ENCODE assay signal across 13 cellular contexts in the genomic region with DNA sequence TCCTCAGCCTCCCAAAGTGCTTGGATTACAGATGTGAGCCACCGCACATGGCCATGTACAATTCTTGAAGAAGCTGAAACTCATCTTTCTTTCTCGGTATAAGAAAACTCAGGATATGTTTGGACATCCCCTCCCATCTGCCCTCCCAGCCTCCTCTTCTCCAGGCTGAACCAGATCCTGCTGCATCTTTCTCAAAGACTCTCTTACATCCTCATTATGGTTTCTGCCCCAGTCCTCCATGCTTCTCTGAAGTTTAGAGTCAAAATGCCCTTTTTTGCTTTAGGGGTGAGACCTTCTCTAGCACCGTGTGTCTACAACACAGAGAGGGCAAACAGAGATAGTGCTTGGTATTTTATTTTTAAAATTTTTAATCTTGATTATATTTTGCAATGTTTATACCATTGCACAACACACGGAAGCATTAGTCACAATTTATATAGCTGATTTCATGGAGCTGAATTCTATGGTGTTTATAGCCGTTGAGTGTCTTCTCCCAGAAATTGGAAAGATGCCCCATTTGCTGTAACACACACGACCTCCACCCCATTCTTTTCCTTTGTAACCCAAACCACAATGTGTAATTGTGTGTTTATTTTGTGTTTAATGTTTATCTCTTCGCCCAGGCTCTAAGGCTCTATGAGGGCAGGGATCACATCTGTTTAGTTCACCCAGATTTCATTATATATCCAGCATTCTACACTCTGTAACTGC.
DNase-seq lines count a peak whose midpoint lies in the region; FAIRE-seq and TF ChIP-seq lines count a peak whose summit lies in the region.
"Had no signal": no experiment of that assay in that cellular context is flagged by ENCODE, and none has a peak within 500 bp of the region (broad histone marks: within the 10 kb centered on the region; RNA-seq: fewer than 3 reads in every experiment).

No MANE protein-coding gene starts in this region.

- no peak overlapping the region for H3K14ac ChIP-seq in H1 (ENCODE audit: insufficient read length)

- intact Hi-C loops in posterior cingulate gyrus (cut with DNase I): loop anchor here (10.0 kb wide), 1 partner anchor 371 kb away; a partner anchor contains a TSS

- no peak overlapping the region for H3K27ac ChIP-seq in H1 (ENCODE audit: low read depth, low read length)
- H3K27ac ChIP-seq: thoracic aorta had no signal

- H3K79me2 ChIP-seq in H1 (ENCODE audit: control insufficient read depth in 1 of 2, insufficient read depth in 2 of 2, low read length in 2 of 2): no peaks in the 10 kb centered on the region

- no peaks in the 10 kb centered on the region for H3K27me3 ChIP-seq in H1 (replicated peaks in 1 of 4; ENCODE audit: control insufficient read depth in 3 of 4, extremely low read depth in 1 of 4, insufficient read depth in 3 of 4, low read length in 3 of 4)

- DNase-seq in Daoy (ENCODE audit: low read depth): peak; percentile 62
- peak; percentile 33 for DNase-seq in NCI-H226
- no peak for DNase-seq in H1 (ENCODE audit: low read depth in 1 of 2, low spot score in 2 of 2)
- no peak for DNase-seq in nephron progenitor cell
- no peak for DNase-seq in type B pancreatic cell (ENCODE audit: extremely low spot score, unreplicated experiment)
- DNase-seq in D721Med (ENCODE audit: insufficient read length, low spot score): no peak
- no peak for DNase-seq in posterior cingulate gyrus
- DNase-seq in NCI-H446 (lab: John Stamatoyannopoulos, UW): no peak
- DNase-seq: NCI-H1417 treated with DMSO at 0.1 percent for 48 hours; OCI-M1; stimulated activated CD4-positive, alpha-beta T cell treated with anti-CD3 and anti-CD28 coated beads, Interleukin-4, amount 100 ng/mL, for 1 hour had no signal

- H3K9me3 ChIP-seq in H1 (ENCODE audit: insufficient read depth in 2 of 2, low read depth in 1 of 2, low read length in 1 of 2): 0 out of 4 replicates have a peak, but pooled peaks cover 0 to 8% of the 10 kb centered on the region in 2 experiments
- H3K9me3 ChIP-seq: thoracic aorta had no signal

- H3K4me2 ChIP-seq in H1 (ENCODE audit: insufficient read depth in 1 of 2, low read depth in 2 of 2, low read length in 2 of 2): no peak overlapping the region

- peaks cover 2 to 10% (median 3%) of the 10 kb centered on the region in 4 experiments; a peak in 4 of 7 replicates for H3K4me1 ChIP-seq in H1 (replicated peaks in 1 of 4; ENCODE audit: control insufficient read depth in 3 of 4, insufficient read depth in 4 of 4, low read length in 3 of 4)

- no peak overlapping the region for H2BK15ac ChIP-seq in H1 (ENCODE audit: low read length)

- H3K4me1 Mint-ChIP-seq in nephron progenitor cell: peaks cover 53% of the 10 kb centered on the region
- peaks cover 40% of the 10 kb centered on the region for H3K4me1 Mint-ChIP-seq in type B pancreatic cell (ENCODE audit: unreplicated experiment)

- POLR2A ChIA-PET in H1 (lab: Charles Lee; ENCODE audit: partially characterized antibody): interaction anchor here (0.7 to 1.5 kb wide), 2 partner anchors 134 to 443 kb away, joined by 3 read pairs; no protein-coding TSS in a partner anchor

- no peak overlapping the region for H4K5ac ChIP-seq in H1 (ENCODE audit: insufficient read length, low read depth, low read length)

- no peak for TF ChIP-seq POLR2A in H1 (IDR thresholded peaks at IDR 0.05; ENCODE audit: control extremely low read depth in 1 of 2, low read depth in 2 of 2, low read length in 2 of 2)

- 0 out of 2 replicates have a peak overlapping the region, but pooled peaks have one; percentile 50 for H2BK12ac ChIP-seq in H1 (ENCODE audit: low read depth, low read length)

- peaks cover 14% of the 10 kb centered on the region for H3K23me2 ChIP-seq in H1 (ENCODE audit: low read depth, low read length)

- H3K9me3 Mint-ChIP-seq in nephron progenitor cell: peaks cover 19% of the 10 kb centered on the region
- no peaks in the 10 kb centered on the region for H3K9me3 Mint-ChIP-seq in type B pancreatic cell

- 0 out of 2 replicates have a peak overlapping the region, but pooled peaks have one; percentile 39 for H2AK5ac ChIP-seq in H1 (ENCODE audit: low read depth, low read length)

- TF ChIP-seq EP300 in H1 (IDR thresholded peaks at IDR 0.05; ENCODE audit: borderline replicate concordance in 1 of 2, low read depth in 2 of 2, low read length in 2 of 2): no peak

- CTCF ChIA-PET in H1 (lab: Charles Lee; ENCODE audit: partially characterized antibody): interaction anchor here (0.6 to 6.3 kb wide), 11 partner anchors 9 to 647 kb away, joined by 3 to 32 read pairs (median 4); no protein-coding TSS in a partner anchor

- H2BK5ac ChIP-seq in H1 (ENCODE audit: low read depth, low read length): no peak overlapping the region

- H3K4ac ChIP-seq in H1 (replicated peaks; ENCODE audit: insufficient read length, low read depth, low read length): no peak overlapping the region

- H3K27me3 Mint-ChIP-seq in nephron progenitor cell (ENCODE audit: low read depth, poor library complexity) (no peaks in the 10 kb centered on the region), type B pancreatic cell (no peaks in the 10 kb centered on the region)

- no peak overlapping the region for H3K4me3 ChIP-seq in H1 (ENCODE audit: extremely low read depth in 1 of 4, insufficient read depth in 2 of 4, low read depth in 3 of 4, low read length in 4 of 4)

- H3K4me3 Mint-ChIP-seq in nephron progenitor cell (no peak overlapping the region), type B pancreatic cell (no peak overlapping the region)
- H3K4me3 Mint-ChIP-seq: neural crest cell had no signal

- no peak overlapping the region for H2BK20ac ChIP-seq in H1 (ENCODE audit: low read length)

- H2BK120ac ChIP-seq in H1 (replicated peaks; ENCODE audit: low read depth, low read length): no peak overlapping the region

- H3K27ac Mint-ChIP-seq in nephron progenitor cell: peak overlapping the region; percentile 76
- no peak overlapping the region for H3K27ac Mint-ChIP-seq in type B pancreatic cell

- H3K9ac ChIP-seq in H1 (replicated peaks in 1 of 4; ENCODE audit: extremely low read depth in 1 of 4, low read depth in 3 of 4, low read length in 3 of 4): no peak overlapping the region

- 86% methylated on average over 7 of the region's 7 CpGs; no CpG with 5 or more reads in 1 of the 2 experiments for WGBS in H1 (ENCODE audit: extremely low coverage in 1 of 2, insufficient coverage in 1 of 2, insufficient read length in 1 of 2, insufficient replicate concordance in 2 of 2, low coverage in 1 of 2, low lambda C conversion rate in 2 of 2, missing lambda C conversion rate in 1 of 2), 2 experiments

- H3K36me3 Mint-ChIP-seq in nephron progenitor cell (ENCODE audit: low read depth) (peaks cover 9% of the 10 kb centered on the region), type B pancreatic cell (no peaks in the 10 kb centered on the region)

- peaks cover 4% of the 10 kb centered on the region; the same call in 1 of the 2 replicates for H3K79me1 ChIP-seq in H1 (ENCODE audit: low read depth, low read length)

- TF ChIP-seq CTCF in H1 (IDR thresholded peaks at IDR 0.05; ENCODE audit: control extremely low read depth in 1 of 3, insufficient read depth in 1 of 3, low read depth in 1 of 3, low read length in 3 of 3) (no peak), nephron progenitor cell (IDR thresholded peaks at IDR 0.05) (no peak), type B pancreatic cell (conservative IDR thresholded peaks at IDR 0.05) (no peak), D721Med (IDR thresholded peaks at IDR 0.05; ENCODE audit: insufficient read depth, missing control alignments) (no peak)

- no peak overlapping the region for H3K23ac ChIP-seq in H1 (ENCODE audit: insufficient read length)

- H4K8ac ChIP-seq in H1 (ENCODE audit: extremely low read depth, insufficient read depth, low read length): no peak overlapping the region

- H4K91ac ChIP-seq in H1 (replicated peaks; ENCODE audit: insufficient read length, low read length): no peak overlapping the region

- H3K18ac ChIP-seq in H1 (ENCODE audit: extremely low read depth, low read length): no peak overlapping the region

- FAIRE-seq in H1 (lab: Jason Lieb, UNC): no peak
- FAIRE-seq in D721Med (lab: Jason Lieb, UNC): no peak

- H4K20me1 ChIP-seq in H1 (replicated peaks in 1 of 2; ENCODE audit: control insufficient read depth in 1 of 2, insufficient read depth in 2 of 2, low read length in 2 of 2): peaks cover 0 to 10% of the 10 kb centered on the region in 2 experiments

- no peak for TF ChIP-seq RAD21 in H1 (IDR thresholded peaks at IDR 0.05 in 1 of 2, conservative IDR thresholded peaks at IDR 0.05 in 1 of 2; ENCODE audit: low read depth in 2 of 2, low read length in 2 of 2)

- H2AFZ ChIP-seq in H1 (ENCODE audit: low read length): no peak overlapping the region

- H3K36me3 ChIP-seq in H1 (ENCODE audit: control insufficient read depth in 2 of 4, insufficient read depth in 4 of 4, low read length in 3 of 4): no peaks in the 10 kb centered on the region; a peak in 2 of 8 replicates
- H3K36me3 ChIP-seq: thoracic aorta had no signal

- H3K56ac ChIP-seq in H1 (replicated peaks; ENCODE audit: insufficient read length, low read depth, low read length): no peak overlapping the region

TF ChIP-seq in H1, 55 proteins besides CTCF, POLR2A, EP300 and RAD21:
- no peak for TF ChIP-seq SP2 (IDR thresholded peaks at IDR 0.05; ENCODE audit: low read length)
- TF ChIP-seq SIRT6 (IDR thresholded peaks at IDR 0.05; ENCODE audit: low read length): no peak
- no peak for TF ChIP-seq MAFK (IDR thresholded peaks at IDR 0.05; ENCODE audit: low read depth, low read length)
- no peak for TF ChIP-seq CREB1 (IDR thresholded peaks at IDR 0.05)
- TF ChIP-seq JUND (IDR thresholded peaks at IDR 0.05; ENCODE audit: low read length): no peak
- TF ChIP-seq CEBPB (IDR thresholded peaks at IDR 0.05; ENCODE audit: low read depth, low read length): no peak
- TF ChIP-seq, protein P1, sequence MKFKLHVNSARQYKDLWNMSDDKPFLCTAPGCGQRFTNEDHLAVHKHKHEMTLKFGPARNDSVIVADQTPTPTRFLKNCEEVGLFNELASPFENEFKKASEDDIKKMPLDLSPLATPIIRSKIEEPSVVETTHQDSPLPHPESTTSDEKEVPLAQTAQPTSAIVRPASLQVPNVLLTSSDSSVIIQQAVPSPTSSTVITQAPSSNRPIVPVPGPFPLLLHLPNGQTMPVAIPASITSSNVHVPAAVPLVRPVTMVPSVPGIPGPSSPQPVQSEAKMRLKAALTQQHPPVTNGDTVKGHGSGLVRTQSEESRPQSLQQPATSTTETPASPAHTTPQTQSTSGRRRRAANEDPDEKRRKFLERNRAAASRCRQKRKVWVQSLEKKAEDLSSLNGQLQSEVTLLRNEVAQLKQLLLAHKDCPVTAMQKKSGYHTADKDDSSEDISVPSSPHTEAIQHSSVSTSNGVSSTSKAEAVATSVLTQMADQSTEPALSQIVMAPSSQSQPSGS (IDR thresholded peaks at IDR 0.05; ENCODE audit: low read length): no peak
- no peak for TF ChIP-seq RFX5 (IDR thresholded peaks at IDR 0.05; ENCODE audit: borderline replicate concordance, low read depth, low read length)
- no peak for TF ChIP-seq TBP (IDR thresholded peaks at IDR 0.05; ENCODE audit: low read depth, low read length)
- TF ChIP-seq, protein P2, sequence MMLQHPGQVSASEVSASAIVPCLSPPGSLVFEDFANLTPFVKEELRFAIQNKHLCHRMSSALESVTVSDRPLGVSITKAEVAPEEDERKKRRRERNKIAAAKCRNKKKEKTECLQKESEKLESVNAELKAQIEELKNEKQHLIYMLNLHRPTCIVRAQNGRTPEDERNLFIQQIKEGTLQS (IDR thresholded peaks at IDR 0.05; ENCODE audit: insufficient read depth, low read depth, low read length): no peak

Comparison
In these comparisons a context has a peak if more than half of its experiments do, and no peak if none do; other contexts are left out.
1. DNase-seq: peak in Daoy (single experiment) and NCI-H226 (single experiment); none in H1 (0 of 2), nephron progenitor cell (single experiment), type B pancreatic cell (single experiment), D721Med (single experiment), posterior cingulate gyrus (0 of 10) and NCI-H446 (0 of 2).